8 cellular contexts compared by ENCODE assay signal in genomic region chr10:52232561-52233350, GRCh38.
DNase-seq lines count a peak whose midpoint lies in the region; ATAC-seq and TF ChIP-seq lines count a peak whose summit lies in the region.

No MANE protein-coding gene starts in this region.

- no peaks in the 10 kb centered on the region for H4K20me1 ChIP-seq in PC-9 (ENCODE audit: insufficient read depth)

- H3K9me3 ChIP-seq in PC-9 (ENCODE audit: insufficient read depth, low read depth), result no peaks in the 10 kb centered on the region
- no peaks in the 10 kb centered on the region for H3K9me3 ChIP-seq in thymus (ENCODE audit: control insufficient read depth)

- 42% methylated on average over 4 of the region's 4 CpGs for WGBS in thymus

- DNase-seq in PC-9 (no peak), glutamatergic neuron (no peak), T-helper 9 cell (no peak), HPDE6-E6E7 (ENCODE audit: extremely low spot score) (no peak), GOT3 (lab: John Stamatoyannopoulos, UW) (no peak)

- H3K4me2 ChIP-seq in PC-9, result peak overlapping the region; percentile 74

- CTCF ChIA-PET in PC-9 (lab: Charles Lee), result interaction anchor here (0.6 kb wide), 1 partner anchor 463 kb away, joined by 7 read pairs; no protein-coding TSS in a partner anchor

- intact Hi-C loops in PC-9 (cut with micrococcal nuclease; ENCODE audit: unreplicated experiment), result no loop called here

- POLR2A ChIA-PET in PC-9 (lab: Charles Lee; ENCODE audit: unreplicated experiment), result no interaction called here

- H3K4me3 Mint-ChIP-seq in glutamatergic neuron (ENCODE audit: unreplicated experiment), result peak overlapping the region; percentile 95

- H3K36me3 ChIP-seq in PC-9 (ENCODE audit: low read depth) (no peaks in the 10 kb centered on the region), thymus (ENCODE audit: control insufficient read depth, insufficient read depth) (no peaks in the 10 kb centered on the region)

- H3K27ac ChIP-seq in PC-9 (peak overlapping the region; percentile 40; the same call in 1 of the 2 replicates), thymus (ENCODE audit: low read depth) (no peak overlapping the region)

- no peaks in the 10 kb centered on the region for H3K9me2 ChIP-seq in PC-9 (ENCODE audit: insufficient read depth)

- H3K36me3 Mint-ChIP-seq in glutamatergic neuron (ENCODE audit: unreplicated experiment), result no peaks in the 10 kb centered on the region

- H3K4me3 ChIP-seq in PC-9 (peak overlapping the region; percentile 57), thymus (ENCODE audit: low read length) (peak overlapping the region; percentile 33)

- H3F3A ChIP-seq in PC-9 (ENCODE audit: insufficient read depth, low read depth), result peaks cover 10% of the 10 kb centered on the region

- H3K27ac Mint-ChIP-seq in glutamatergic neuron (ENCODE audit: unreplicated experiment), result peak overlapping the region; percentile 88

- BruUV-seq in PC-9 (replicated peaks; lab: Mats Ljungman, UMichigan), result no TSS peak

- H3K4me1 Mint-ChIP-seq in glutamatergic neuron (ENCODE audit: low read depth, unreplicated experiment), result peaks cover 5% of the 10 kb centered on the region

- H3K4me1 ChIP-seq in PC-9 (replicated peaks; ENCODE audit: insufficient read depth) (peaks cover 10% of the 10 kb centered on the region), thymus (ENCODE audit: control insufficient read depth, insufficient read depth, low read length) (no peaks in the 10 kb centered on the region)

- peak overlapping the region; percentile 78 for H2AFZ ChIP-seq in PC-9

- H3K9me3 Mint-ChIP-seq in glutamatergic neuron (ENCODE audit: unreplicated experiment), result peaks cover 9% of the 10 kb centered on the region

- ATAC-seq in GM18867 (IDR thresholded peaks at IDR 0.05; ENCODE audit: unreplicated experiment) (peak; percentile 74), HG02678 (IDR thresholded peaks at IDR 0.05; ENCODE audit: unreplicated experiment) (peak; percentile 96)

- H3K27me3 Mint-ChIP-seq in glutamatergic neuron (ENCODE audit: unreplicated experiment), result peaks cover 5% of the 10 kb centered on the region

- H3K27me3 ChIP-seq in PC-9 (ENCODE audit: insufficient read depth, low read depth) (no peaks in the 10 kb centered on the region), thymus (ENCODE audit: control insufficient read depth, insufficient read depth) (no peaks in the 10 kb centered on the region)

- TF ChIP-seq CTCF in PC-9 (conservative IDR thresholded peaks at IDR 0.05), result no peak
- no peak for TF ChIP-seq CTCF in glutamatergic neuron (IDR thresholded peaks at IDR 0.05; ENCODE audit: partially characterized antibody, unreplicated experiment)

- H3K79me2 ChIP-seq in PC-9 (ENCODE audit: low read depth), result no peaks in the 10 kb centered on the region
